ENCODE assay signal across 8 cellular contexts in the genomic region with DNA sequence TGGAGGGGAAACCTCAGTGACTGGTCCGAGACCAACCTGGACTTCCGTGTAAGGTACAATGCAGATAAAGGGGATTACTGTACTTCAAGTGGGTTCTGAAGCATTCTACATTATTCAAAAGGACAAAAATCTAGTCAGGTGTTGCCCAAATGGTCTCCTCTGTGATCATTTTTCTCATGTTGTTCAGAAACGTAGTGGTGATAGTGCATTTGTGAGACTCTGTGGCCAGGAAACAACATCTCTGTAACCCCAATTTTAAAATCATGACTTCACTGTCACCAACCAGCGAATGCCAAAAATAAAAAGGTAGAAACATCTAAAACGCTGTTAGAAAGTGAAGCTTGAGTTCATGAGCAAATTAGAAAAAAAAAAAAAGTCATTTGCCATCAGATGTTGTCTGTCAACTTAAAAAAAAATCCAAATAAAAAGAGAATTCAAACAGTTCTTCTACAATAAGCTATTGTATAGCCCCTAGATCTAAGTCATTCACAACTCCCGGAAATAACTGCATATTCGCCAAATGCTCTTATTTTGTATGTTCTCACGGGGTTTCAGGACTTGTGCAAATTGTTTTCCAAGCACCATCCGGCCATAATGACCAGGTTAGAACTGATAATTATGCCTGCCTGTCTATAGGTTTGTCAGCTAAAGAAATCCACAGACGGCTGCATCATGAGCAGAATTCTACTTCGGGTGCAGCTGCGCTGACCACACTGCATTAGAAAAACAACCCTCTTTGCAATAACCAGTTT.
DNase-seq lines count a peak whose midpoint lies in the region; ATAC-seq and TF ChIP-seq lines count a peak whose summit lies in the region.

No MANE protein-coding gene starts in this region.

- no peak for TF ChIP-seq CTCF in uterus (IDR thresholded peaks at IDR 0.05)
- TF ChIP-seq CTCF in lower leg skin (IDR thresholded peaks at IDR 0.05) = no peak

- peak overlapping the region; percentile 84 for H3K4me2 ChIP-seq in BLaER1

- H3K27me3 ChIP-seq in BLaER1 (no peaks in the 10 kb centered on the region), uterus (no peaks in the 10 kb centered on the region)

- H3K4me1 ChIP-seq in BLaER1 = peaks cover 53% of the 10 kb centered on the region
- no peaks in the 10 kb centered on the region for H3K4me1 ChIP-seq in uterus

- H3K36me3 ChIP-seq in BLaER1 (peaks cover 25% of the 10 kb centered on the region), uterus (no peaks in the 10 kb centered on the region)

- H4K20me1 ChIP-seq in BLaER1 = peaks cover 100% of the 10 kb centered on the region

- no peaks in the 10 kb centered on the region for H3K9me3 ChIP-seq in BLaER1
- no peaks in the 10 kb centered on the region for H3K9me3 ChIP-seq in uterus

- H3K27ac ChIP-seq in BLaER1 = peak overlapping the region; percentile 75
- peak overlapping the region; percentile 63 for H3K27ac ChIP-seq in cingulate gyrus (ENCODE audit: low read depth, low read length)
- no peak overlapping the region for H3K27ac ChIP-seq in uterus

- H3K4me3 ChIP-seq in BLaER1 (peak overlapping the region; percentile 40; the same call in 1 of the 2 replicates), uterus (no peak overlapping the region), lower leg skin (ENCODE audit: low read depth, poor library complexity, severe bottlenecking) (no peak overlapping the region)

- ATAC-seq in GM19455 (IDR thresholded peaks at IDR 0.05; ENCODE audit: unreplicated experiment) (peak; percentile 67), HG03432 (IDR thresholded peaks at IDR 0.05; ENCODE audit: unreplicated experiment) (peak; percentile 62)

- peak overlapping the region; percentile 65 for H3K9ac ChIP-seq in BLaER1

- WGBS in lower leg skin, 2 donors = 74 to 75% methylated on average over 12 of the region's 12 CpGs

- intact Hi-C loops in uterus (cut with DNase I; ENCODE audit: low total_unique reads) (no loop called here), lower leg skin (cut with DNase I; ENCODE audit: low total_unique reads) (no loop called here)

- DNase-seq in NCI-H1105 (lab: John Stamatoyannopoulos, UW) (no peak), uterus (no peak), iPS-NIHi11 (ENCODE audit: low spot score) (no peak), lower leg skin (ENCODE audit: low spot score in 2 of 2) (no peak)

- TF ChIP-seq POLR2A in uterus (IDR thresholded peaks at IDR 0.05) = no peak
- no peak for TF ChIP-seq POLR2A in lower leg skin (IDR thresholded peaks at IDR 0.05)

Comparison
In these comparisons a context has a peak if more than half of its experiments do, and no peak if none do; other contexts are left out.
1. H3K27ac ChIP-seq: peak in BLaER1 (single experiment) and cingulate gyrus (single experiment); none in uterus (0 of 2).